Comparison of ENCODE assay signal across 15 cellular contexts in genomic region chr13:97246596-97246995, GRCh38. TPM values are rescaled to one million over a fixed set of nuclear protein-coding genes. Genes with fewer than 3 reads are reported as not detected.
DNase-seq lines count a peak whose midpoint lies in the region; ATAC-seq and TF ChIP-seq lines count a peak whose summit lies in the region.
"Had no signal": no experiment of that assay in that cellular context is flagged by ENCODE, and none has a peak within 500 bp of the region (broad histone marks: within the 10 kb centered on the region; RNA-seq: fewer than 3 reads in every experiment).

No MANE protein-coding gene starts in this region.

- intact Hi-C loops in left lung (cut with DNase I) (no loop called here), stomach (cut with DNase I; ENCODE audit: low total_unique reads) (no loop called here)

- H3K79me2 ChIP-seq in GM23248 (ENCODE audit: insufficient read depth) = peaks cover 100% of the 10 kb centered on the region

- TF ChIP-seq EP300 in stomach (IDR thresholded peaks at IDR 0.05) = no peak

- peak; percentile 51 for DNase-seq in GM23248
- no peak for DNase-seq in caudate nucleus (lab: John Stamatoyannopoulos, UW)
- no peak for DNase-seq in left lung
- no peak for DNase-seq in stomach
- no peak for DNase-seq in KG1 (lab: John Stamatoyannopoulos, UW)
- DNase-seq in 8988T = no peak
- DNase-seq: activated B cell treated with CpG ODN at 0.5 μM for 24 hours; activated CD8-positive, alpha-beta memory T cell treated with anti-CD3 and anti-CD28 coated beads, Interleukin-2, amount 50 U/mL, for 48 hours; colonic mucosa; HCEC 1CT; islet precursor cell; natural killer cell had no signal

- TF ChIP-seq CTCF in left lung (IDR thresholded peaks at IDR 0.05) = no peak
- no peak for TF ChIP-seq CTCF in stomach (IDR thresholded peaks at IDR 0.05)

- H4K20me1 ChIP-seq in GM23248 (ENCODE audit: insufficient read depth) = no peaks in the 10 kb centered on the region

- no peaks in the 10 kb centered on the region for H3K9me3 ChIP-seq in GM23248 (ENCODE audit: low read depth)
- no peaks in the 10 kb centered on the region for H3K9me3 ChIP-seq in left lung
- H3K9me3 ChIP-seq in stomach = no peaks in the 10 kb centered on the region
- H3K9me3 ChIP-seq: colonic mucosa had no signal

- H3K9me2 ChIP-seq in GM23248 (ENCODE audit: insufficient read depth) = no peaks in the 10 kb centered on the region

- peak overlapping the region; percentile 62 for H3K4me3 ChIP-seq in GM23248
- no peak overlapping the region for H3K4me3 ChIP-seq in left lung
- peak overlapping the region in 2 of 4 donors; percentile 1 to 8 for H3K4me3 ChIP-seq in stomach
- H3K4me3 ChIP-seq: colonic mucosa had no signal

- H3K4me2 ChIP-seq in GM23248 (ENCODE audit: unreplicated experiment) = peak overlapping the region; percentile 81

- in situ Hi-C loops in GM23248 (cut with MboI) = no loop called here

- H3K36me3 ChIP-seq in GM23248 (ENCODE audit: low read depth) (no peaks in the 10 kb centered on the region), left lung (no peaks in the 10 kb centered on the region), stomach (no peaks in the 10 kb centered on the region)
- H3K36me3 ChIP-seq: colonic mucosa had no signal

- H3K27ac ChIP-seq in GM23248 (peak overlapping the region; percentile 28), caudate nucleus (ENCODE audit: low read depth, low read length) (peak overlapping the region; percentile 98), left lung (peak overlapping the region; percentile 3 to 47), stomach (peak overlapping the region; percentile 47 to 73 (median 68))
- H3K27ac ChIP-seq: colonic mucosa had no signal

- H3K27me3 ChIP-seq in GM23248 (replicated peaks; ENCODE audit: insufficient read depth) (no peaks in the 10 kb centered on the region), left lung (no peaks in the 10 kb centered on the region), stomach (no peaks in the 10 kb centered on the region)
- H3K27me3 ChIP-seq: colonic mucosa had no signal

- H3F3A ChIP-seq in GM23248 (ENCODE audit: insufficient read depth) = peaks cover 30% of the 10 kb centered on the region

- peak overlapping the region; percentile 69 for H3K9ac ChIP-seq in GM23248

- H3K4me1 ChIP-seq in GM23248 (ENCODE audit: insufficient read depth) = peaks cover 66% of the 10 kb centered on the region
- peaks cover 36 to 66% of the 10 kb centered on the region in 2 donors for H3K4me1 ChIP-seq in left lung
- peaks cover 51 to 98% (median 81%) of the 10 kb centered on the region in 4 donors for H3K4me1 ChIP-seq in stomach
- H3K4me1 ChIP-seq: colonic mucosa had no signal

- no peak for TF ChIP-seq POLR2A in stomach (IDR thresholded peaks at IDR 0.05)
- TF ChIP-seq POLR2A in GM18505 (IDR thresholded peaks at IDR 0.05; ENCODE audit: borderline replicate concordance, extremely low read depth, insufficient read depth, insufficient read length) = no peak

- peak overlapping the region; percentile 29 for H2AFZ ChIP-seq in GM23248

- WGBS in GM23248 (ENCODE audit: low coverage in 1 of 2, low lambda C conversion rate in 2 of 2, missing lambda C conversion rate in 2 of 2), 2 experiments = 12 to 18% methylated on average over 6 of the region's 6 CpGs
- WGBS in stomach, 5 donors = 32 to 45% (median 37%) methylated on average over 6 of the region's 6 CpGs

- ATAC-seq in left lung = no peak
- ATAC-seq in GM18505 (IDR thresholded peaks at IDR 0.05; ENCODE audit: unreplicated experiment) = no peak
- ATAC-seq in HG02798 (IDR thresholded peaks at IDR 0.05; ENCODE audit: poor library complexity, unreplicated experiment) = no peak
- ATAC-seq: activated naive CD4-positive, alpha-beta T cell treated with anti-CD3 and anti-CD28 coated beads, Interleukin-2, amount 50 U/mL, for 72 hours; natural killer cell had no signal

RNA-seq across cellular contexts. Expression of gene MBNL2, which starts 24.5 kb away (rescaled TPM):
- total RNA-seq in GM23248 (2014; rRNA removed; shearing (Covaris generic)) = 59.9 and 79.5 TPM in 2 replicates
- polyA plus RNA-seq in GM23248 (2016; fragmentation: Nextera tagmentation; extraction: Ambion mirVana) (46.7 and 49.1 TPM in 2 replicates), stomach (10 to 100 TPM in 2 of 3 donors, 1 to 10 TPM in 1; 8.3 to 17.6 (median 15.9) TPM)
- total RNA-seq in left lung (10 to 100 TPM; 75.9 to 86.3 TPM), stomach (10 to 100 TPM; 23.9 to 74.5 (median 50.0) TPM)

Comparison
In these comparisons a context has a peak if more than half of its experiments do, and no peak if none do; other contexts are left out.
1. H3K27ac ChIP-seq: peak in every context shown above with its lines; median percentile 98 in caudate nucleus; 68 in stomach; 28 in GM23248; 25 in left lung.